21 cellular contexts compared by ENCODE assay signal in genomic region chr7:150952331-150953050, GRCh38. TPM values are rescaled to one million over a fixed set of nuclear protein-coding genes. Genes with fewer than 3 reads are reported as not detected.
DNase-seq lines count a peak whose midpoint lies in the region; ATAC-seq, FAIRE-seq and TF ChIP-seq lines count a peak whose summit lies in the region.
"Had no signal": no experiment of that assay in that cellular context is flagged by ENCODE, and none has a peak within 500 bp of the region (broad histone marks: within the 10 kb centered on the region; RNA-seq: fewer than 3 reads in every experiment).

No MANE protein-coding gene starts in this region.

- no peak for FAIRE-seq in K562 (lab: Jason Lieb, UNC)
- FAIRE-seq: GM19239 had no signal

- H3K27ac Mint-ChIP-seq in activated CD8-positive, alpha-beta memory T cell treated with anti-CD3 and anti-CD28 coated beads, Interleukin-2, amount 10 ng/mL, durations not matched to agents 7 days and 5 days: no peak overlapping the region
- H3K27ac Mint-ChIP-seq: CD4-positive, CD25-positive, alpha-beta regulatory T cell had no signal

- WGBS in K562 (ENCODE audit: insufficient coverage, low coverage, missing lambda C conversion rate): 71% methylated on average over 32 of the region's 33 CpGs
- WGBS in sigmoid colon, 2 donors: 88 to 90% methylated on average over 33 of the region's 33 CpGs

- H3K4me1 Mint-ChIP-seq in activated CD8-positive, alpha-beta memory T cell treated with anti-CD3 and anti-CD28 coated beads, Interleukin-2, amount 10 ng/mL, durations not matched to agents 7 days and 5 days: no peaks in the 10 kb centered on the region

- H3K27ac ChIP-seq in HEK293 (ENCODE audit: extremely low read depth, low read depth, low read length) (no peak overlapping the region), K562 (ENCODE audit: extremely low read depth, low read depth, low read length) (peak overlapping the region; percentile 86; the same call in 1 of the 3 replicates), sigmoid colon (peak overlapping the region in 3 of 4 donors; percentile 90 to 97 (median 94))
- H3K27ac ChIP-seq: PC-9 had no signal

- no peak for TF ChIP-seq CTCF in HEK293 (tag by site-specific recombination; IDR thresholded peaks at IDR 0.05)
- TF ChIP-seq CTCF in K562 (IDR thresholded peaks at IDR 0.05 in 2 of 3, conservative IDR thresholded peaks at IDR 0.05 in 1 of 3; ENCODE audit: insufficient read depth in 2 of 3, low read depth in 1 of 3, low read length in 3 of 3): no peak
- no peak for TF ChIP-seq CTCF in mucosa of descending colon (IDR thresholded peaks at IDR 0.05)
- TF ChIP-seq CTCF in sigmoid colon (IDR thresholded peaks at IDR 0.05): no peak
- no peak for TF ChIP-seq CTCF in foreskin fibroblast (IDR thresholded peaks at IDR 0.05; ENCODE audit: low read depth, low read length)

- peak overlapping the region; percentile 90 to 98 for H3K9ac ChIP-seq in K562 (ENCODE audit: insufficient read depth in 1 of 2, low read depth in 2 of 2, low read length in 2 of 2)

- no peak overlapping the region for H3K4me3 ChIP-seq in HEK293 (ENCODE audit: low read depth, low read length)
- H3K4me3 ChIP-seq in K562: peak overlapping the region; percentile 91
- no peak overlapping the region for H3K4me3 ChIP-seq in mucosa of descending colon
- peak overlapping the region in 3 of 4 donors; percentile 24 to 59 (median 50) for H3K4me3 ChIP-seq in sigmoid colon
- no peak overlapping the region for H3K4me3 ChIP-seq in foreskin fibroblast (ENCODE audit: low read depth in 1 of 2, low read length in 2 of 2)
- H3K4me3 ChIP-seq in MG63: no peak overlapping the region
- H3K4me3 ChIP-seq: PC-9 had no signal

- H3K36me3 ChIP-seq in HEK293 (ENCODE audit: control insufficient read depth in 2 of 2, insufficient read depth in 1 of 2, low read length in 2 of 2) (peaks cover 0 to 5% of the 10 kb centered on the region in 2 experiments; a peak in 1 of 3 replicates), K562 (ENCODE audit: control insufficient read depth, insufficient read depth, low read length) (peaks cover 78% of the 10 kb centered on the region), mucosa of descending colon (ENCODE audit: low read depth) (no peaks in the 10 kb centered on the region), sigmoid colon (peaks cover 18 to 39% (median 26%) of the 10 kb centered on the region in 4 donors), MG63 (no peaks in the 10 kb centered on the region)

- H3K9me3 ChIP-seq in HEK293 (ENCODE audit: control insufficient read depth, insufficient read depth, low read depth, low read length): no peaks in the 10 kb centered on the region
- H3K9me3 ChIP-seq in K562 (replicated peaks; ENCODE audit: control insufficient read depth, insufficient read depth, low read depth, low read length): no peaks in the 10 kb centered on the region
- H3K9me3 ChIP-seq in mucosa of descending colon: no peaks in the 10 kb centered on the region
- no peaks in the 10 kb centered on the region for H3K9me3 ChIP-seq in sigmoid colon
- no peaks in the 10 kb centered on the region for H3K9me3 ChIP-seq in MG63

- H3K9me3 Mint-ChIP-seq in activated CD8-positive, alpha-beta memory T cell treated with anti-CD3 and anti-CD28 coated beads, Interleukin-2, amount 10 ng/mL, durations not matched to agents 7 days and 5 days (ENCODE audit: low read depth): no peaks in the 10 kb centered on the region
- H3K9me3 Mint-ChIP-seq: CD4-positive, CD25-positive, alpha-beta regulatory T cell had no signal

- H3K27me3 Mint-ChIP-seq in activated CD8-positive, alpha-beta memory T cell treated with anti-CD3 and anti-CD28 coated beads, Interleukin-2, amount 10 ng/mL, durations not matched to agents 7 days and 5 days: peaks cover 24% of the 10 kb centered on the region

- H3K79me2 ChIP-seq in K562 (ENCODE audit: control insufficient read depth, insufficient read depth, low read length): peaks cover 94% of the 10 kb centered on the region

- peak overlapping the region; percentile 92 for H3K4me2 ChIP-seq in K562 (ENCODE audit: insufficient read depth, low read length)
- H3K4me2 ChIP-seq: PC-9 had no signal

- ATAC-seq in K562 (no peak), mucosa of descending colon (no peak), HG02981 (IDR thresholded peaks at IDR 0.05; ENCODE audit: unreplicated experiment) (no peak)
- no peak for ATAC-seq in activated CD8-positive, alpha-beta memory T cell treated with anti-CD3 and anti-CD28 coated beads, Interleukin-2, amount 10 ng/mL, durations not matched to agents 7 days and 5 days

- intact Hi-C loops in K562 (cut with micrococcal nuclease): no loop called here
- intact Hi-C loops in mucosa of descending colon (cut with DNase I, micrococcal nuclease): no loop called here
- intact Hi-C loops in sigmoid colon (cut with DNase I): no loop called here

- BruUV-seq in K562 (replicated peaks; lab: Mats Ljungman, UMichigan): no TSS peak

- no peak for TF ChIP-seq EP300 in K562 (IDR thresholded peaks at IDR 0.05; ENCODE audit: low read length)
- TF ChIP-seq EP300 in sigmoid colon (IDR thresholded peaks at IDR 0.05): no peak

- in situ Hi-C loops in K562 (cut with MboI): no loop called here

- H3K27me3 ChIP-seq in K562 (ENCODE audit: control insufficient read depth in 2 of 2, insufficient read depth in 2 of 2, low read length in 2 of 2): no peaks in the 10 kb centered on the region
- no peaks in the 10 kb centered on the region for H3K27me3 ChIP-seq in sigmoid colon
- H3K27me3 ChIP-seq in MG63: no peaks in the 10 kb centered on the region

- CTCF ChIA-PET in HEK293 (lab: Yijun Ruan, JAX): interaction anchor here (0.6 to 1.7 kb wide), 2 partner anchors 54 to 219 kb away, joined by 3 to 4 read pairs; no protein-coding TSS in a partner anchor
- CTCF ChIA-PET in K562 (lab: Yijun Ruan, JAX; ENCODE audit: low intra/inter-chr PET ratio): no interaction called here
- CTCF ChIA-PET in activated CD8-positive, alpha-beta memory T cell treated with anti-CD3 and anti-CD28 coated beads, Interleukin-2, amount 10 ng/mL, durations not matched to agents 7 days and 5 days (lab: Charles Lee): interaction anchor here (2.6 kb wide), 1 partner anchor 10 kb away, joined by 8 read pairs; no protein-coding TSS in a partner anchor

- TF ChIP-seq RAD21 in K562 (CRISPR knock-in tag; conservative IDR thresholded peaks at IDR 0.05 in 1 of 2, IDR thresholded peaks at IDR 0.05 in 1 of 2): no peak

- no peak overlapping the region for H2AFZ ChIP-seq in K562 (ENCODE audit: low read depth, low read length)
- H2AFZ ChIP-seq: PC-9 had no signal

- H3K4me3 Mint-ChIP-seq in activated CD8-positive, alpha-beta memory T cell treated with anti-CD3 and anti-CD28 coated beads, Interleukin-2, amount 10 ng/mL, durations not matched to agents 7 days and 5 days: no peak overlapping the region
- H3K4me3 Mint-ChIP-seq: CD4-positive, CD25-positive, alpha-beta regulatory T cell had no signal

- TF ChIP-seq POLR2A in K562 (conservative IDR thresholded peaks at IDR 0.05): no peak
- no peak for TF ChIP-seq POLR2A in sigmoid colon (IDR thresholded peaks at IDR 0.05)

- DNase-seq in K562 (ENCODE audit: extremely low read depth in 1 of 4, low spot score in 3 of 4) (no peak), mucosa of descending colon (peak in 2 of 3 donors; percentile 12 to 46), sigmoid colon (peak; percentile 66), foreskin fibroblast (no peak), MG63 (no peak)
- no peak for DNase-seq in activated CD8-positive, alpha-beta memory T cell treated with anti-CD3 and anti-CD28 coated beads, Interleukin-2, amount 10 ng/mL, durations not matched to agents 7 days and 5 days
- DNase-seq: CD4-positive, CD25-positive, alpha-beta regulatory T cell; DMS79; GOT3; MM.1S; NCI-H1092; NCI-H1436 treated with DMSO at 0.1 percent for 48 hours; NCI-H2029; NCI-H2227 treated with DMSO at 0.1 percent for 48 hours; NCI-H510A; PC-9; RPMI8226 had no signal

- peaks cover 16% of the 10 kb centered on the region for H3K9me1 ChIP-seq in K562 (ENCODE audit: control insufficient read depth, insufficient read depth, low read length)

- H4K20me1 ChIP-seq in K562 (replicated peaks; ENCODE audit: control insufficient read depth, insufficient read depth, low read length): peaks cover 8% of the 10 kb centered on the region; the same call in 1 of the 2 replicates

- H3K36me3 Mint-ChIP-seq in activated CD8-positive, alpha-beta memory T cell treated with anti-CD3 and anti-CD28 coated beads, Interleukin-2, amount 10 ng/mL, durations not matched to agents 7 days and 5 days: no peaks in the 10 kb centered on the region

- POLR2A ChIA-PET in HEK293 (lab: Yijun Ruan, JAX) (no interaction called here), K562 (lab: Yijun Ruan, JAX) (interaction anchor here (0.6 to 3.5 kb wide), 8 partner anchors 10 to 165 kb away, joined by 3 to 18 read pairs (median 4); partner anchors contain the start of gene ABCB8)

- H3K4me1 ChIP-seq in HEK293 (ENCODE audit: control insufficient read depth, insufficient read depth, low read length) (no peaks in the 10 kb centered on the region), K562 (replicated peaks in 1 of 2; ENCODE audit: control insufficient read depth in 2 of 2, insufficient read depth in 2 of 2, low read length in 2 of 2) (peaks cover 63 to 97% of the 10 kb centered on the region in 2 experiments), mucosa of descending colon (ENCODE audit: low read depth) (no peaks in the 10 kb centered on the region), sigmoid colon (peaks cover 0 to 95% (median 79%) of the 10 kb centered on the region in 4 donors)

RNA-seq across cellular contexts. Expression of gene KCNH2, which starts 25.6 kb away (rescaled TPM):
- total RNA-seq in K562 (2011; cell fraction: chromatin; rRNA removed; ENCODE audit: low replicate concordance): 101 and 344 TPM in 2 replicates
- total RNA-seq in K562 (2011; cell fraction: nucleolus; rRNA removed): 421 and 427 TPM in 2 replicates
- 291 and 342 TPM in 2 replicates for total RNA-seq in K562 (2011; cell fraction: nucleoplasm; rRNA removed)
- 326 and 470 TPM in 2 replicates for total RNA-seq in K562 (2014; rRNA removed)
- 63.4 and 97.8 TPM in 2 replicates for total RNA-seq in K562 (2014; rRNA removed; fragmentation: Illumina TruSeq; extraction: Trizol)
- 215 and 218 TPM in 2 replicates for total RNA-seq in K562 (2015; rRNA removed; fragmentation: Illumina TruSeq; extraction: Trizol)
- total RNA-seq in K562 (2021): 368 and 385 TPM in 2 replicates
- 125 and 154 TPM in 2 replicates for polyA plus RNA-seq in K562 (2011; rRNA removed)
- 184 and 684 TPM in 2 replicates for polyA plus RNA-seq in K562 (2011; cell fraction: cytosol; rRNA removed)
- polyA plus RNA-seq in K562 (2011; cell fraction: nucleus; rRNA removed): 202 and 446 TPM in 2 replicates
- polyA plus RNA-seq in K562 (2012): 270 and 304 TPM in 2 replicates
- polyA plus RNA-seq in K562 (2014; fragmentation: Illumina TruSeq; extraction: Trizol): 222 and 298 TPM in 2 replicates
- 10 to 100 TPM; 18.1 to 29.0 TPM for polyA plus RNA-seq in K562 (2014; fragmentation: Nextera tagmentation; extraction: Ambion mirVana)
- polyA plus RNA-seq in K562 (2014; rRNA removed): 251 and 295 TPM in 2 replicates
- polyA minus RNA-seq in K562 (2011; rRNA and poly(A)+ RNA removed): 46.2 and 123 TPM in 2 replicates
- polyA minus RNA-seq in K562 (2011; cell fraction: cytosol; rRNA and poly(A)+ RNA removed): 133 and 200 TPM in 2 replicates
- polyA minus RNA-seq in K562 (2011; cell fraction: nucleus; rRNA and poly(A)+ RNA removed): 111 and 144 TPM in 2 replicates
- 10 to 100 TPM in 1 of 3 donors, 1 to 10 TPM in 2; 2.9 to 87.1 (median 5.3) TPM for total RNA-seq in mucosa of descending colon
- total RNA-seq in sigmoid colon: 100 to 1,000 TPM in 1 of 4 donors, 10 to 100 TPM in 3; 40.6 to 107 (median 85.2) TPM
- polyA plus RNA-seq in sigmoid colon: 1 to 10 TPM in 2 of 3 donors, under 1 TPM in 1; 0.46 to 7.3 (median 1.2) TPM
- under 1 TPM in 1 of 2 experiments, not detected in 1; 0.07 TPM for total RNA-seq in activated CD8-positive, alpha-beta memory T cell treated with anti-CD3 and anti-CD28 coated beads, Interleukin-2, amount 10 ng/mL, durations not matched to agents 7 days and 5 days
- 0.33 TPM in 1 of 2 replicates, not detected in the other for total RNA-seq in MG63 (2014; rRNA removed; shearing (Covaris generic); ENCODE audit: low replicate concordance)

RNA-seq across cellular contexts. Expression of gene NOS3, which starts 38.3 kb away (rescaled TPM):
- total RNA-seq in K562 (2011; cell fraction: chromatin; rRNA removed; ENCODE audit: low replicate concordance): 17.7 and 69.8 TPM in 2 replicates
- 82.0 and 87.6 TPM in 2 replicates for total RNA-seq in K562 (2011; cell fraction: nucleolus; rRNA removed)
- total RNA-seq in K562 (2011; cell fraction: nucleoplasm; rRNA removed): 40.3 and 46.6 TPM in 2 replicates
- 121 and 170 TPM in 2 replicates for total RNA-seq in K562 (2014; rRNA removed)
- total RNA-seq in K562 (2014; rRNA removed; fragmentation: Illumina TruSeq; extraction: Trizol): 3.1 and 4.3 TPM in 2 replicates
- 43.2 and 45.8 TPM in 2 replicates for total RNA-seq in K562 (2015; rRNA removed; fragmentation: Illumina TruSeq; extraction: Trizol)
- total RNA-seq in K562 (2021): 111 and 124 TPM in 2 replicates
- polyA plus RNA-seq in K562 (2011; rRNA removed): 23.6 and 47.3 TPM in 2 replicates
- 58.9 and 221 TPM in 2 replicates for polyA plus RNA-seq in K562 (2011; cell fraction: cytosol; rRNA removed)
- polyA plus RNA-seq in K562 (2011; cell fraction: nucleus; rRNA removed): 50.4 and 106 TPM in 2 replicates
- polyA plus RNA-seq in K562 (2012): 87.2 and 107 TPM in 2 replicates
- polyA plus RNA-seq in K562 (2014; fragmentation: Illumina TruSeq; extraction: Trizol): 23.6 and 88.1 TPM in 2 replicates
- polyA plus RNA-seq in K562 (2014; fragmentation: Nextera tagmentation; extraction: Ambion mirVana): 1 to 10 TPM; 1.1 to 2.9 TPM
- polyA plus RNA-seq in K562 (2014; rRNA removed): 102 and 118 TPM in 2 replicates
- 11.7 and 21.2 TPM in 2 replicates for polyA minus RNA-seq in K562 (2011; rRNA and poly(A)+ RNA removed)
- 65.3 and 77.5 TPM in 2 replicates for polyA minus RNA-seq in K562 (2011; cell fraction: cytosol; rRNA and poly(A)+ RNA removed)
- 35.9 and 37.0 TPM in 2 replicates for polyA minus RNA-seq in K562 (2011; cell fraction: nucleus; rRNA and poly(A)+ RNA removed)
- total RNA-seq in mucosa of descending colon: 1 to 10 TPM; 2.5 to 6.3 (median 6.0) TPM
- 1 to 10 TPM; 1.3 to 7.2 (median 2.9) TPM for total RNA-seq in sigmoid colon
- polyA plus RNA-seq in sigmoid colon: 1 to 10 TPM in 2 of 3 donors, under 1 TPM in 1; 0.23 to 6.1 (median 1.2) TPM
- total RNA-seq in activated CD8-positive, alpha-beta memory T cell treated with anti-CD3 and anti-CD28 coated beads, Interleukin-2, amount 10 ng/mL, durations not matched to agents 7 days and 5 days: 10 to 100 TPM in 1 of 2 experiments, 1 to 10 TPM in 1; 6.4 to 10.8 TPM
- 0.20 TPM in 1 of 2 replicates, not detected in the other for total RNA-seq in MG63 (2014; rRNA removed; shearing (Covaris generic); ENCODE audit: low replicate concordance)
- total RNA-seq: LHCN-M2 had no signal

Comparison
In these comparisons a context has a peak if more than half of its experiments do, and no peak if none do; other contexts are left out.
1. H3K4me3 ChIP-seq: peak in K562 (single experiment) and sigmoid colon (3 of 4); none in HEK293 (single experiment), mucosa of descending colon (single experiment), foreskin fibroblast (0 of 2) and MG63 (single experiment).
2. DNase-seq: peak in mucosa of descending colon (2 of 3) and sigmoid colon (single experiment); none in K562 (0 of 4), activated CD8-positive, alpha-beta memory T cell treated with anti-CD3 and anti-CD28 coated beads, Interleukin-2, amount 10 ng/mL, durations not matched to agents 7 days and 5 days (single experiment), foreskin fibroblast (0 of 2) and MG63 (single experiment).